ENCODE assay signal across 18 cellular contexts in the genomic region with DNA sequence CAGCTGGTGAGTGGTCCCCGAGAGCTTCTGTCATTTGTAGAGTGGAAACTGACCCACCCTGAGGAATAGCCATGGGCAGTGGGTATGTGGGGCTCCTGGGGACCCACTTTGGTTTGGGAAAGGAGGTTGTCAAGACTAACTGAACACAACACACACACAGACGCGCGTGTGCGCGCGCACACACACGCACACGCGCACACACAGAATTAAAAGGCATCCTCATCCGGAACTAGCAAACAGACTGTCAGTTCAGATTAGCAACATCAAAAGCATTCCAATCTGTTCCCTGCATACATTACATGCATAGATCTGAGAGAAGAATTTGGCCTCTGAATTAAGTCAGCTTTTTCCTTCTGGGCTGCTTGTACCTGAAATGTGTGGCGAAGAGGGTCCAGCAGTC.
DNase-seq lines count a peak whose midpoint lies in the region; TF ChIP-seq lines count a peak whose summit lies in the region.
"Had no signal": no experiment of that assay in that cellular context is flagged by ENCODE, and none has a peak within 500 bp of the region (broad histone marks: within the 10 kb centered on the region; RNA-seq: fewer than 3 reads in every experiment).

No MANE protein-coding gene starts in this region.

- H3K36me3 ChIP-seq in WERI-Rb-1 (no peaks in the 10 kb centered on the region), neuronal stem cell (replicated peaks in 1 of 2; ENCODE audit: control insufficient read depth in 2 of 2, insufficient read depth in 2 of 2, low read length in 2 of 2) (no peaks in the 10 kb centered on the region), A673 (ENCODE audit: insufficient read depth, low read length, poor library complexity, severe bottlenecking) (no peaks in the 10 kb centered on the region), vagina (no peaks in the 10 kb centered on the region)
- H3K36me3 ChIP-seq: BLaER1 treated with 17β-estradiol and CSF1 and Interleukin-3, amounts not matched to agents 10 nM and 100 nM had no signal

- WGBS in neuronal stem cell (ENCODE audit: extremely low coverage in 2 of 2, insufficient read length in 2 of 2, insufficient replicate concordance in 1 of 2), 2 donors: no CpG with 5 or more reads among the region's 12 CpGs

- H3K14ac ChIP-seq in neuronal stem cell (ENCODE audit: low read length): no peak overlapping the region

- H3K4me1 ChIP-seq in neuronal stem cell (ENCODE audit: control insufficient read depth in 2 of 2, insufficient read depth in 1 of 2, low read depth in 1 of 2, low read length in 2 of 2) (peaks cover 0 to 5% of the 10 kb centered on the region in 2 donors), A673 (ENCODE audit: insufficient read depth, low read length, poor library complexity, severe bottlenecking) (peaks cover 10% of the 10 kb centered on the region), vagina (no peaks in the 10 kb centered on the region)

- no peak overlapping the region for H2AK5ac ChIP-seq in neuronal stem cell (ENCODE audit: low read depth, low read length)

- H3K9ac ChIP-seq in neuronal stem cell (ENCODE audit: low read depth, low read length, poor library complexity): no peak overlapping the region
- H3K9ac ChIP-seq: BLaER1 treated with 17β-estradiol and CSF1 and Interleukin-3, amounts not matched to agents 10 nM and 100 nM had no signal

- BruUV-seq in A673 (replicated peaks; lab: Mats Ljungman, UMichigan): no TSS peak

- no peak overlapping the region for H3K4ac ChIP-seq in neuronal stem cell (ENCODE audit: low read length)

- no peak overlapping the region for H2BK15ac ChIP-seq in neuronal stem cell (ENCODE audit: low read length)

- H2AFZ ChIP-seq in neuronal stem cell (ENCODE audit: low read length): no peak overlapping the region

- TF ChIP-seq CTCF in WERI-Rb-1 (IDR thresholded peaks at IDR 0.05; ENCODE audit: low read depth, low read length): no peak
- TF ChIP-seq CTCF in A673 (conservative IDR thresholded peaks at IDR 0.05; ENCODE audit: low read depth, low read length): no peak
- TF ChIP-seq CTCF in vagina (IDR thresholded peaks at IDR 0.05): no peak

- intact Hi-C loops in A673 (cut with micrococcal nuclease; ENCODE audit: unreplicated experiment) (no loop called here), vagina (cut with DNase I) (no loop called here)

- no peak overlapping the region for H3K4me3 ChIP-seq in Jurkat, Clone E6-1 (ENCODE audit: low read length)
- H3K4me3 ChIP-seq in WERI-Rb-1 (ENCODE audit: low read depth, low read length) (peak overlapping the region; percentile 38), neuronal stem cell (ENCODE audit: low read length in 2 of 2) (no peak overlapping the region), A673 (ENCODE audit: low read depth, low read length, poor library complexity, severe bottlenecking) (no peak overlapping the region), vagina (no peak overlapping the region)
- H3K4me3 ChIP-seq: BLaER1 treated with 17β-estradiol and CSF1 and Interleukin-3, amounts not matched to agents 10 nM and 100 nM; GM12878 had no signal

- TF ChIP-seq POLR2A in vagina (IDR thresholded peaks at IDR 0.05): no peak

- H3K27me3 ChIP-seq in WERI-Rb-1 (ENCODE audit: insufficient read depth, low read depth, severe bottlenecking): no peaks in the 10 kb centered on the region
- peaks cover 0 to 8% (median 0%) of the 10 kb centered on the region in 3 experiments for H3K27me3 ChIP-seq in neuronal stem cell (ENCODE audit: control insufficient read depth in 3 of 3, insufficient read depth in 3 of 3, low read depth in 1 of 3, low read length in 3 of 3)
- no peaks in the 10 kb centered on the region for H3K27me3 ChIP-seq in A673 (replicated peaks; ENCODE audit: insufficient read depth, low read depth, low read length, poor library complexity)
- no peaks in the 10 kb centered on the region for H3K27me3 ChIP-seq in vagina
- H3K27me3 ChIP-seq: BLaER1 treated with 17β-estradiol and CSF1 and Interleukin-3, amounts not matched to agents 10 nM and 100 nM had no signal

- H3K27ac ChIP-seq in WERI-Rb-1 (peak overlapping the region; percentile 92), neuronal stem cell (replicated peaks; ENCODE audit: low read length) (no peak overlapping the region), A673 (ENCODE audit: low read depth, low read length, poor library complexity, severe bottlenecking) (no peak overlapping the region), vagina (no peak overlapping the region)
- H3K27ac ChIP-seq: BLaER1 treated with 17β-estradiol and CSF1 and Interleukin-3, amounts not matched to agents 10 nM and 100 nM had no signal

- H2BK120ac ChIP-seq in neuronal stem cell (ENCODE audit: low read depth, low read length): no peak overlapping the region

- POLR2A ChIA-PET in A673 (lab: Charles Lee; ENCODE audit: low non-redundant PET): no interaction called here

- H4K91ac ChIP-seq in neuronal stem cell (ENCODE audit: low read depth, low read length, poor library complexity): no peak overlapping the region

- H3K9me3 ChIP-seq in WERI-Rb-1 (ENCODE audit: severe bottlenecking) (no peaks in the 10 kb centered on the region), neuronal stem cell (replicated peaks in 1 of 2; ENCODE audit: control insufficient read depth in 2 of 2, insufficient read depth in 1 of 2, low read depth in 1 of 2, low read length in 2 of 2) (no peaks in the 10 kb centered on the region), A673 (ENCODE audit: low read depth, low read length, poor library complexity, severe bottlenecking) (no peaks in the 10 kb centered on the region), vagina (no peaks in the 10 kb centered on the region)
- H3K9me3 ChIP-seq: BLaER1 treated with 17β-estradiol and CSF1 and Interleukin-3, amounts not matched to agents 10 nM and 100 nM had no signal

- CTCF ChIA-PET in A673 (lab: Charles Lee): no interaction called here

- no peak overlapping the region for H3K4me2 ChIP-seq in neuronal stem cell (ENCODE audit: insufficient read depth, low read length, poor library complexity, severe bottlenecking)
- H3K4me2 ChIP-seq: BLaER1 treated with 17β-estradiol and CSF1 and Interleukin-3, amounts not matched to agents 10 nM and 100 nM had no signal

- H2BK12ac ChIP-seq in neuronal stem cell (ENCODE audit: low read length): no peak overlapping the region

- H2BK5ac ChIP-seq in neuronal stem cell (ENCODE audit: low read length): no peak overlapping the region

- H4K8ac ChIP-seq in neuronal stem cell (ENCODE audit: low read depth, low read length): no peak overlapping the region

- H3K79me1 ChIP-seq in neuronal stem cell (ENCODE audit: low read depth, low read length): no peaks in the 10 kb centered on the region

- H3K18ac ChIP-seq in neuronal stem cell (ENCODE audit: low read length): peak overlapping the region; percentile 9

- peak; percentile 45 for DNase-seq in Jurkat, Clone E6-1 (ENCODE audit: low read depth, low spot score)
- DNase-seq in WERI-Rb-1: peak; percentile 28
- DNase-seq in ecto neural progenitor cell (ENCODE audit: low spot score): peak; percentile 53
- no peak for DNase-seq in neuronal stem cell (ENCODE audit: low spot score)
- no peak for DNase-seq in stimulated activated CD4-positive, alpha-beta T cell treated with anti-CD3 and anti-CD28 coated beads, Interleukin-4, amount 100 ng/mL, for 4 hours
- no peak for DNase-seq in A673 (ENCODE audit: low spot score)
- no peak for DNase-seq in vagina (ENCODE audit: extremely low spot score in 2 of 2)
- no peak for DNase-seq in dedifferentiated amniotic fluid mesenchymal stem cell (ENCODE audit: extremely low spot score)
- DNase-seq: 8988T; CD8-positive, alpha-beta T cell; COR-L47; DMS 273 treated with DMSO at 0.1 percent for 48 hours; DMS53; DND-41; EL; H9 had no signal

- no peak overlapping the region for H3K23ac ChIP-seq in neuronal stem cell (ENCODE audit: low read depth, low read length, poor library complexity)

Comparison
In these comparisons a context has a peak if more than half of its experiments do, and no peak if none do; other contexts are left out.
1. DNase-seq: peak in Jurkat, Clone E6-1 (single experiment), WERI-Rb-1 (single experiment) and ecto neural progenitor cell (single experiment); none in neuronal stem cell (single experiment), stimulated activated CD4-positive, alpha-beta T cell treated with anti-CD3 and anti-CD28 coated beads, Interleukin-4, amount 100 ng/mL, for 4 hours (0 of 2), A673 (single experiment), vagina (0 of 2) and dedifferentiated amniotic fluid mesenchymal stem cell (single experiment).